ENCODE assay signal across 17 cellular contexts in the genomic region with DNA sequence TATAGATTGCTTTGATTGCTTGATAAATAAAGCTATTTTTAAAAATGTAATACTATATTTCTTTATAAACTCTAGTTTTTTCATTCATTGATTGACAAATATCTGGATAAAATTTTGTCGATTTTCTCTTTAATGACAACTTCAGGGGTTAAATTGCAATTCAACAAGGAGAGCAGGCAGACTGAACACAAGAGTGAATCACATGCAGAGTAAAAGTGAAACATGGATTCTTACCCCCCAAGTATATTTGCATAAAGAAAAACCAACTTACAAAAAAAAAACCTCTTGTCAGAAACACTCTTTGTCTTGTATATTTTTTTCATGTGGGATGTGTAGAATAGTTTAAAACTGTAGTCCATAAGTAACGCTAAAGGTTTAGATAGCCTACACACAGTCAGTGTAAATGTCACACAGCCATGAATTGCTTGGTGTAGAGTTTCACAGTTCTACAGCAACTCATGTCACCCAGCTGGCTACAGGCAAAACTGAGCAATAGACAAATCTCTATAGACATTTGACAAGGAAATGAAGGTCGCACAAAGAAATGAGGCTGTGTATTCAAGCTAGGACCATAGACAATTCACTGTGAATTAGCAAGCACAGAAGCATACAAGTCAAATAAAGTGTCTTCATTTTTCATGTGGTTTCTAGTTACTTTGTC.
"Had no signal": no experiment of that assay in that cellular context is flagged by ENCODE, and none has a peak within 500 bp of the region (broad histone marks: within the 10 kb centered on the region; RNA-seq: fewer than 3 reads in every experiment).

No MANE protein-coding gene starts in this region.

- ATAC-seq: activated T-helper 17 cell treated with anti-CD3 and anti-CD28 coated beads, Interleukin-2, amount 50 U/mL, for 72 hours; foreskin keratinocyte; stimulated activated naive CD8-positive, alpha-beta T cell treated with anti-CD3 and anti-CD28 coated beads, Interleukin-15, amount 100 ng/mL, for 72 hours had no signal

- H3K9me3 ChIP-seq: body of pancreas, right lobe of liver, testis had no signal

- H3K4me3 Mint-ChIP-seq: activated B cell treated with CpG ODN at 0.5 μM for 24 hours; activated CD4-positive, alpha-beta memory T cell treated with anti-CD3 and anti-CD28 coated beads for 36 hours; activated naive CD8-positive, alpha-beta T cell treated with anti-CD3 and anti-CD28 coated beads, Interleukin-2, amount 10 ng/mL, durations not matched to agents 7 days and 5 days; activated T-helper 17 cell treated with anti-CD3 and anti-CD28 coated beads, Interleukin-2, amount 50 U/mL, for 72 hours; memory B cell; neural crest cell; stimulated activated naive CD8-positive, alpha-beta T cell treated with anti-CD3 and anti-CD28 coated beads, Interleukin-15, amount 100 ng/mL, for 72 hours; T-helper 2 cell treated with Interferon-gamma antibody and Interleukin-4, amounts not matched to agents 5 μg/mL and 100 μg/mL, for 36 hours had no signal

- H3K4me3 ChIP-seq: body of pancreas, right lobe of liver, smooth muscle cell, testis had no signal

- H3K36me3 ChIP-seq: right lobe of liver had no signal

- H3K4me1 Mint-ChIP-seq: activated B cell treated with CpG ODN at 0.5 μM for 24 hours; activated naive CD8-positive, alpha-beta T cell treated with anti-CD3 and anti-CD28 coated beads, Interleukin-2, amount 10 ng/mL, durations not matched to agents 7 days and 5 days; activated T-helper 17 cell treated with anti-CD3 and anti-CD28 coated beads, Interleukin-2, amount 50 U/mL, for 72 hours; memory B cell; stimulated activated naive CD8-positive, alpha-beta T cell treated with anti-CD3 and anti-CD28 coated beads, Interleukin-15, amount 100 ng/mL, for 72 hours had no signal

- H3K27ac Mint-ChIP-seq: activated B cell treated with CpG ODN at 0.5 μM for 24 hours; activated CD4-positive, alpha-beta memory T cell treated with anti-CD3 and anti-CD28 coated beads for 36 hours; activated naive CD8-positive, alpha-beta T cell treated with anti-CD3 and anti-CD28 coated beads, Interleukin-2, amount 10 ng/mL, durations not matched to agents 7 days and 5 days; activated T-helper 17 cell treated with anti-CD3 and anti-CD28 coated beads, Interleukin-2, amount 50 U/mL, for 72 hours; memory B cell; stimulated activated naive CD8-positive, alpha-beta T cell treated with anti-CD3 and anti-CD28 coated beads, Interleukin-15, amount 100 ng/mL, for 72 hours; T-helper 2 cell treated with Interferon-gamma antibody and Interleukin-4, amounts not matched to agents 5 μg/mL and 100 μg/mL, for 36 hours had no signal

- H3K27ac ChIP-seq: foreskin keratinocyte, right lobe of liver, testis had no signal

- H3K9me3 Mint-ChIP-seq: activated B cell treated with CpG ODN at 0.5 μM for 24 hours; activated CD4-positive, alpha-beta memory T cell treated with anti-CD3 and anti-CD28 coated beads for 36 hours; activated naive CD8-positive, alpha-beta T cell treated with anti-CD3 and anti-CD28 coated beads, Interleukin-2, amount 10 ng/mL, durations not matched to agents 7 days and 5 days; neural crest cell; T-helper 2 cell treated with Interferon-gamma antibody and Interleukin-4, amounts not matched to agents 5 μg/mL and 100 μg/mL, for 36 hours had no signal

- H3K27me3 ChIP-seq: body of pancreas, foreskin keratinocyte, right lobe of liver, testis had no signal

- H3K4me1 ChIP-seq: foreskin keratinocyte, testis had no signal

- H3K27me3 Mint-ChIP-seq: activated CD4-positive, alpha-beta memory T cell treated with anti-CD3 and anti-CD28 coated beads for 36 hours; activated naive CD8-positive, alpha-beta T cell treated with anti-CD3 and anti-CD28 coated beads, Interleukin-2, amount 10 ng/mL, durations not matched to agents 7 days and 5 days; activated T-helper 17 cell treated with anti-CD3 and anti-CD28 coated beads, Interleukin-2, amount 50 U/mL, for 72 hours; memory B cell; stimulated activated naive CD8-positive, alpha-beta T cell treated with anti-CD3 and anti-CD28 coated beads, Interleukin-15, amount 100 ng/mL, for 72 hours had no signal

- DNase-seq: activated B cell treated with CpG ODN at 0.5 μM for 24 hours; activated CD4-positive, alpha-beta memory T cell treated with anti-CD3 and anti-CD28 coated beads for 36 hours; activated CD4-positive, alpha-beta T cell treated with anti-CD3 and anti-CD28 coated beads for 4 hours; activated naive CD4-positive, alpha-beta T cell; activated naive CD8-positive, alpha-beta T cell treated with anti-CD3 and anti-CD28 coated beads, Interleukin-2, amount 10 ng/mL, durations not matched to agents 7 days and 5 days; foreskin keratinocyte; glutamatergic neuron; stimulated activated CD4-positive, alpha-beta T cell treated with anti-CD3 and anti-CD28 coated beads, Interleukin-4, amount 100 ng/mL, for 1 hour; stimulated activated naive CD8-positive, alpha-beta T cell treated with anti-CD3 and anti-CD28 coated beads, Interleukin-15, amount 100 ng/mL, for 72 hours had no signal

- H3K36me3 Mint-ChIP-seq: activated CD4-positive, alpha-beta memory T cell treated with anti-CD3 and anti-CD28 coated beads for 36 hours; activated naive CD8-positive, alpha-beta T cell treated with anti-CD3 and anti-CD28 coated beads, Interleukin-2, amount 10 ng/mL, durations not matched to agents 7 days and 5 days; memory B cell had no signal
